5 cellular contexts compared by ENCODE assay signal in genomic region chr1:207625504-207626071, GRCh38. TPM values are rescaled to one million over a fixed set of nuclear protein-coding genes. Genes with fewer than 3 reads are reported as not detected.
"Had no signal": no experiment of that assay in that cellular context is flagged by ENCODE, and none has a peak within 500 bp of the region (broad histone marks: within the 10 kb centered on the region; RNA-seq: fewer than 3 reads in every experiment).

No MANE protein-coding gene starts in this region.

RNA-seq across cellular contexts. Expression of gene CR1L, which starts 19.3 kb away (rescaled TPM):
- total RNA-seq: M059J, Peyer's patch, Right ventricle myocardium superior, SJSA1 had no signal
- polyA plus RNA-seq: SK-N-SH had no signal
